ENCODE assay signal across 8 cellular contexts in the genomic region with DNA sequence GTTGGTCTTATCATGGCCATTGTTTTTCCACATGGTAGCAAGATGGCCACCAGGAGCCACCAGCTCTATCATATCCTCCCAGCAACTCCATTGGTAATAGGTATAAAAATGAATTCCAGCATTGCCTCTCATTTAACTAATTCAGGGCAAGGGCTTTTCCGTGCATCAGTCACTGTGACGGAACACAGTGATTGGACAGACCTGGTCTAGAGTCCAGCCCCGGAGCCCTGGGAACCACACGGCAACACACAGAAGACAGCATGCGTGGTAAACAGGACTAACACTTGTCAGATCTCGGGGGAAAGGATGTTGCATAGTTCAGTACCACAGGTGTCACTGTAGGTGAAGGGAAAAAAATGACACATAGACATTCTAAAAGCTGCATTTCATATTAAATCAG.
"Had no signal": no experiment of that assay in that cellular context is flagged by ENCODE, and none has a peak within 500 bp of the region (broad histone marks: within the 10 kb centered on the region; RNA-seq: fewer than 3 reads in every experiment).

No MANE protein-coding gene starts in this region.

- DNase-seq: GDM1, GF-D8 had no signal

- H3K4me3 ChIP-seq: GM12878 had no signal

- FAIRE-seq: G401.6, GM12878, GM12891, GM12892, GM18507, GM19239 had no signal
